In genomic region chr19:23823952-23824389, GRCh38 we compare ENCODE assay signal across 8 cellular contexts.
DNase-seq lines count a peak whose midpoint lies in the region; ATAC-seq and TF ChIP-seq lines count a peak whose summit lies in the region.

No MANE protein-coding gene starts in this region.

- no peak for TF ChIP-seq CTCF in right atrium auricular region (IDR thresholded peaks at IDR 0.05)
- TF ChIP-seq CTCF in smooth muscle cell (IDR thresholded peaks at IDR 0.05; ENCODE audit: borderline replicate concordance, insufficient read depth, poor library complexity, severe bottlenecking): no peak

- H3K4me2 ChIP-seq in BLaER1 treated with 17β-estradiol and CSF1 and Interleukin-3, amounts not matched to agents 10 nM and 100 nM: no peak overlapping the region
- no peak overlapping the region for H3K4me2 ChIP-seq in smooth muscle cell

- no peaks in the 10 kb centered on the region for H4K20me1 ChIP-seq in BLaER1 treated with 17β-estradiol and CSF1 and Interleukin-3, amounts not matched to agents 10 nM and 100 nM
- no peaks in the 10 kb centered on the region for H4K20me1 ChIP-seq in smooth muscle cell (ENCODE audit: low read depth)

- peak; percentile 55 for ATAC-seq in GM18508 (IDR thresholded peaks at IDR 0.05; ENCODE audit: insufficient read depth, unreplicated experiment)
- no peak for ATAC-seq in HG02970 (IDR thresholded peaks at IDR 0.05; ENCODE audit: low FRiP score, unreplicated experiment)

- peak overlapping the region; percentile 66 to 87 (median 85); a peak in 21 of 22 replicates for H3K27ac ChIP-seq in BLaER1 treated with 17β-estradiol and CSF1 and Interleukin-3, amounts not matched to agents 10 nM and 100 nM
- peak overlapping the region; percentile 40 for H3K27ac ChIP-seq in epithelial cell of prostate
- no peak overlapping the region for H3K27ac ChIP-seq in right atrium auricular region
- no peak overlapping the region for H3K27ac ChIP-seq in smooth muscle cell (ENCODE audit: low read depth)

- peaks cover 0 to 7% (median 0%) of the 10 kb centered on the region in 10 experiments; a peak in 3 of 20 replicates for H3K4me1 ChIP-seq in BLaER1 treated with 17β-estradiol and CSF1 and Interleukin-3, amounts not matched to agents 10 nM and 100 nM
- H3K4me1 ChIP-seq in right atrium auricular region (no peaks in the 10 kb centered on the region), smooth muscle cell (ENCODE audit: low read depth) (no peaks in the 10 kb centered on the region)

- WGBS in smooth muscle cell (ENCODE audit: low lambda C conversion rate): 87% methylated on average over 2 of the region's 2 CpGs

- peak; percentile 17 for DNase-seq in NOMO-1 treated with dmso at 0.1 percent for 144 hours (lab: John Stamatoyannopoulos, UW; ENCODE audit: unreplicated experiment)
- DNase-seq in epithelial cell of prostate (ENCODE audit: low read depth, low spot score): peak; percentile 8
- DNase-seq in nucleus accumbens (lab: John Stamatoyannopoulos, UW): no peak
- no peak for DNase-seq in right atrium auricular region (ENCODE audit: low spot score)
- DNase-seq in smooth muscle cell (lab: John Stamatoyannopoulos, UW; ENCODE audit: unreplicated experiment): no peak

- peaks cover 0 to 35% (median 12%) of the 10 kb centered on the region in 11 experiments; a peak in 17 of 22 replicates for H3K36me3 ChIP-seq in BLaER1 treated with 17β-estradiol and CSF1 and Interleukin-3, amounts not matched to agents 10 nM and 100 nM
- no peaks in the 10 kb centered on the region for H3K36me3 ChIP-seq in right atrium auricular region
- H3K36me3 ChIP-seq in smooth muscle cell (ENCODE audit: low read depth): peaks cover 2% of the 10 kb centered on the region

- H3K27me3 ChIP-seq in BLaER1 treated with 17β-estradiol and CSF1 and Interleukin-3, amounts not matched to agents 10 nM and 100 nM: no peaks in the 10 kb centered on the region
- H3K27me3 ChIP-seq in right atrium auricular region: no peaks in the 10 kb centered on the region
- H3K27me3 ChIP-seq in smooth muscle cell (ENCODE audit: low read depth): no peaks in the 10 kb centered on the region

- peak overlapping the region in 7 of 10 experiments; percentile 10 to 55 (median 29); a peak in 6 of 20 replicates for H3K4me3 ChIP-seq in BLaER1 treated with 17β-estradiol and CSF1 and Interleukin-3, amounts not matched to agents 10 nM and 100 nM
- H3K4me3 ChIP-seq in right atrium auricular region (no peak overlapping the region), smooth muscle cell (no peak overlapping the region)

- H2AFZ ChIP-seq in smooth muscle cell (ENCODE audit: low read depth): no peak overlapping the region

- peak overlapping the region in 10 of 11 experiments; percentile 16 to 68 (median 60); a peak in 16 of 22 replicates for H3K9ac ChIP-seq in BLaER1 treated with 17β-estradiol and CSF1 and Interleukin-3, amounts not matched to agents 10 nM and 100 nM
- no peak overlapping the region for H3K9ac ChIP-seq in smooth muscle cell (ENCODE audit: low read depth)

- H3F3A ChIP-seq in smooth muscle cell (ENCODE audit: low read depth): no peaks in the 10 kb centered on the region

- no peaks in the 10 kb centered on the region for H3K79me2 ChIP-seq in smooth muscle cell (ENCODE audit: low read depth)

- H3K9me3 ChIP-seq in BLaER1 treated with 17β-estradiol and CSF1 and Interleukin-3, amounts not matched to agents 10 nM and 100 nM (replicated peaks in 1 of 11): peaks cover 82 to 92% (median 90%) of the 10 kb centered on the region in 11 experiments
- H3K9me3 ChIP-seq in right atrium auricular region: peaks cover 19 to 52% of the 10 kb centered on the region in 2 donors
- no peaks in the 10 kb centered on the region for H3K9me3 ChIP-seq in smooth muscle cell (replicated peaks; ENCODE audit: low read depth)

Comparison
In these comparisons a context has a peak if more than half of its experiments do, and no peak if none do; other contexts are left out.
1. H3K27ac ChIP-seq: peak in BLaER1 treated with 17β-estradiol and CSF1 and Interleukin-3, amounts not matched to agents 10 nM and 100 nM (11 of 11) and epithelial cell of prostate (single experiment); none in right atrium auricular region (0 of 2) and smooth muscle cell (single experiment).
2. H3K4me3 ChIP-seq: peak in BLaER1 treated with 17β-estradiol and CSF1 and Interleukin-3, amounts not matched to agents 10 nM and 100 nM (7 of 10); none in right atrium auricular region (0 of 2) and smooth muscle cell (single experiment).
3. DNase-seq: peak in NOMO-1 treated with dmso at 0.1 percent for 144 hours (single experiment) and epithelial cell of prostate (single experiment); none in nucleus accumbens (0 of 56), right atrium auricular region (single experiment) and smooth muscle cell (single experiment).